24 cellular contexts compared by ENCODE assay signal in genomic region chr20:11247059-11247630, GRCh38.
"Had no signal": no experiment of that assay in that cellular context is flagged by ENCODE, and none has a peak within 500 bp of the region (broad histone marks: within the 10 kb centered on the region; RNA-seq: fewer than 3 reads in every experiment).

No MANE protein-coding gene starts in this region.

- H3K4me2 ChIP-seq: hepatocyte had no signal

- H3K4me3 ChIP-seq: ascending aorta, gastroesophageal sphincter, hepatocyte, sigmoid colon, thoracic aorta, uterus had no signal

- H3K27me3 ChIP-seq: ascending aorta, brain microvascular endothelial cell, sigmoid colon, uterus had no signal

- H3K9me3 ChIP-seq: ascending aorta, gastroesophageal sphincter, sigmoid colon, thoracic aorta, uterus had no signal

- H3K27ac ChIP-seq: ascending aorta, brain microvascular endothelial cell, gastroesophageal sphincter, hepatocyte, sigmoid colon, thoracic aorta, uterus had no signal

- H3K4me1 ChIP-seq: ascending aorta, sigmoid colon, uterus had no signal

- H2AFZ ChIP-seq: hepatocyte had no signal

- H3K36me3 ChIP-seq: ascending aorta, brain microvascular endothelial cell, gastroesophageal sphincter, sigmoid colon, thoracic aorta, uterus had no signal

- DNase-seq: activated CD4-positive, alpha-beta memory T cell treated with anti-CD3 and anti-CD28 coated beads, Interleukin-2, amount 10 ng/mL, durations not matched to agents 7 days and 5 days; activated CD4-positive, alpha-beta T cell treated with anti-CD3 and anti-CD28 coated beads for 1 hour; activated CD4-positive, alpha-beta T cell treated with anti-CD3 and anti-CD28 coated beads, Interleukin-2, amount 10 ng/mL, durations not matched to agents 7 days and 5 days; activated CD8-positive, alpha-beta memory T cell treated with anti-CD3 and anti-CD28 coated beads, Interleukin-2, amount 50 U/mL, for 48 hours; activated gamma-delta T cell; activated naive CD4-positive, alpha-beta T cell treated with anti-CD3 and anti-CD28 coated beads, Interleukin-2, amount 10 ng/mL, durations not matched to agents 7 days and 5 days; activated naive CD8-positive, alpha-beta T cell treated with anti-CD3 and anti-CD28 coated beads, Interleukin-2, amount 10 ng/mL, durations not matched to agents 7 days and 5 days; activated T-cell treated with anti-CD3 and anti-CD28 coated beads, Interleukin-2, amount 50 U/mL, for 24 hours; brain microvascular endothelial cell; kidney; left colon; midbrain; naive thymus-derived CD4-positive, alpha-beta T cell; posterior cingulate gyrus; sigmoid colon; small intestine; stimulated activated CD4-positive, alpha-beta T cell treated with anti-CD3 and anti-CD28 coated beads, Interleukin-4, amount 100 ng/mL, for 24 hours; T-helper 17 cell; T1000; uterus had no signal
